In the genomic region with DNA sequence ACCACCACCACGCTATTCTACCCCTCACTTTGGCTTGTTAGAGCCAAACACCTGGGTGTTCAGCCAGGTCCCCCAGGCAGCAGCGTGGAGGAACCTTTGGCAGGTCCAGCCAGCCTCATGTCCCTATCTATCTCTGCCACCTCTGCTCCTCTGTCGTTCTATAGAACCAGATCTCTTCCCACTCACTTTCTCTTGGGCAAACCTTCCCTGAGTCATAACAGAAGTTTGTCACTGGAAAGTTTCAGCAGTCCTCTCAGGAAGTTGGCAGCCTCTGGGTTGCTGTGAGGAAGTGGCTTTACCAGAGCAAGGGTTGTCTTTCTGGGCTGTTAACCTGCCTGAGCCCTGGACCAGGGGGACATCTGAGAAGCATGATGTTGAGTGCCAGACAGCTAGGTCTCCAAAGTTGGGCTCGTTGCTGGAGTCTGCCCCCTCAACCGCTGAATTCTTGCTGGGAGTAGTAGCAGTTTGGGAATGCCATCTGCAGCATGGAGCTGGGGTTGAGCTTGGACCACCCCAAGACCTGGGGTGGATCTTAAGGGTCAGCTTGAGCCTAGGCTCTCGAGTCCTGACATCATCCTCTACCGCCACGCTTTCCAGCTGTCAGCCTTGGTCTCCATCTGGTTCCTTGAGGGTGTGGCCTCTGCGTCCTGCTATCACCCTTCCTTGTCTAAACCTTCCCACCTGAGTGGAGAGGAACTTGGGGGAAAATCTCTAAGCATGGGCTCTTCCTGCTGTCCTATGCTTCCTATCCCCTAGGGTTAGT, we compare ENCODE assay signal across 8 cellular contexts. TPM values are rescaled to one million over a fixed set of nuclear protein-coding genes. Genes with fewer than 3 reads are reported as not detected.
DNase-seq lines count a peak whose midpoint lies in the region; ATAC-seq, FAIRE-seq and TF ChIP-seq lines count a peak whose summit lies in the region.

No MANE protein-coding gene starts in this region.

- no peak overlapping the region; the same call in 1 of the 2 replicates for H2AFZ ChIP-seq in OCI-LY7 (ENCODE audit: low read length)
- H2AFZ ChIP-seq in GM12878 (ENCODE audit: control insufficient read depth, low read depth, low read length): peak overlapping the region; percentile 92

- H3K4me1 ChIP-seq in OCI-LY7 (ENCODE audit: insufficient read depth, low read length, poor library complexity, severe bottlenecking) (peaks cover 30% of the 10 kb centered on the region), GM12878 (ENCODE audit: control insufficient read depth, insufficient read depth, low read length) (peaks cover 46% of the 10 kb centered on the region)

- H3K36me3 ChIP-seq in OCI-LY7 (ENCODE audit: insufficient read depth, low read length) (peaks cover 74% of the 10 kb centered on the region), GM12878 (ENCODE audit: control insufficient read depth in 2 of 2, insufficient read depth in 2 of 2, low read length in 1 of 2) (peaks cover 14 to 17% of the 10 kb centered on the region in 2 experiments)

- RAD21 ChIA-PET in GM12878 (lab: Charles Lee; ENCODE audit: unreplicated experiment): interaction anchor here (0.5 to 8.9 kb wide), 7 partner anchors 9 to 138 kb away, joined by 3 to 113 read pairs (median 4); partner anchors contain the start of genes CD52 and ZNF593

- no TSS peak for BruUV-seq in OCI-LY7 (replicated peaks; lab: Mats Ljungman, UMichigan)
- TSS peak; percentile 74 for BruUV-seq in GM12878 (replicated peaks; lab: Mats Ljungman, UMichigan)

- FAIRE-seq in GM12878 (lab: Jason Lieb, UNC) (no peak), HTR-8/SVneo (lab: Jason Lieb, UNC) (no peak)

- H3K4me3 ChIP-seq in OCI-LY7 (ENCODE audit: low read depth, low read length, poor library complexity, severe bottlenecking) (peak overlapping the region; percentile 69), GM12878 (peak overlapping the region; percentile 74)

- no peak for TF ChIP-seq CTCF in OCI-LY7 (conservative IDR thresholded peaks at IDR 0.05; ENCODE audit: low read length)
- no peak for TF ChIP-seq CTCF in GM12878 (IDR thresholded peaks at IDR 0.05 in 2 of 3, conservative IDR thresholded peaks at IDR 0.05 in 1 of 3; ENCODE audit: control insufficient read depth in 2 of 3, extremely low read depth in 1 of 3, insufficient read depth in 1 of 3, low read depth in 3 of 3, low read length in 3 of 3)

- H3K27ac Mint-ChIP-seq in stimulated activated naive CD8-positive, alpha-beta T cell treated with anti-CD3 and anti-CD28 coated beads, Interleukin-15, amount 100 ng/mL, for 72 hours: peak overlapping the region; percentile 37 to 80

- H4K20me1 ChIP-seq in OCI-LY7 (ENCODE audit: insufficient read depth, low read length) (no peaks in the 10 kb centered on the region), GM12878 (ENCODE audit: control insufficient read depth, insufficient read depth) (no peaks in the 10 kb centered on the region)

- H3K9me3 Mint-ChIP-seq in stimulated activated naive CD8-positive, alpha-beta T cell treated with anti-CD3 and anti-CD28 coated beads, Interleukin-15, amount 100 ng/mL, for 72 hours: no peaks in the 10 kb centered on the region

- no peak for TF ChIP-seq EP300 in GM12878 (IDR thresholded peaks at IDR 0.05; ENCODE audit: borderline replicate concordance in 1 of 2, control insufficient read depth in 1 of 2, low read depth in 2 of 2, low read length in 2 of 2)

- TF ChIP-seq RAD21 in GM12878 (IDR thresholded peaks at IDR 0.05; ENCODE audit: insufficient read depth, low read depth, low read length): no peak

- H3K79me2 ChIP-seq in OCI-LY7 (ENCODE audit: insufficient read depth, low read depth, low read length): no peaks in the 10 kb centered on the region
- H3K79me2 ChIP-seq in GM12878 (ENCODE audit: control insufficient read depth, insufficient read depth, low read length): peaks cover 26% of the 10 kb centered on the region

- H3K4me1 Mint-ChIP-seq in stimulated activated naive CD8-positive, alpha-beta T cell treated with anti-CD3 and anti-CD28 coated beads, Interleukin-15, amount 100 ng/mL, for 72 hours: peaks cover 93% of the 10 kb centered on the region

- intact Hi-C loops in Right ventricle myocardium superior (cut with DNase I) (no loop called here), cardiac septum (cut with DNase I) (no loop called here), OCI-LY7 (cut with micrococcal nuclease; ENCODE audit: unreplicated experiment) (no loop called here), GM12878 (cut with micrococcal nuclease; ENCODE audit: unreplicated experiment) (no loop called here)

- SMC1A ChIA-PET in GM12878 (lab: Charles Lee; ENCODE audit: uncharacterized antibody, unreplicated experiment): interaction anchor here (0.6 to 9.1 kb wide), 8 partner anchors 10 to 243 kb away, joined by 3 to 119 read pairs (median 4); partner anchors contain the start of genes CD52 and ZNF593OS

- in situ Hi-C loops in GM12878 (cut with MboI): no loop called here

- H3K4me2 ChIP-seq in OCI-LY7 (ENCODE audit: low read length) (peak overlapping the region; percentile 94), GM12878 (ENCODE audit: control insufficient read depth, insufficient read depth) (peak overlapping the region; percentile 98)

- ATAC-seq in Right ventricle myocardium superior (ENCODE audit: poor library complexity) (peak; percentile 5), GM12878 (no peak)
- no peak for ATAC-seq in stimulated activated naive CD8-positive, alpha-beta T cell treated with anti-CD3 and anti-CD28 coated beads, Interleukin-15, amount 100 ng/mL, for 72 hours

- peak overlapping the region; percentile 91 for H3K9ac ChIP-seq in GM12878 (ENCODE audit: control insufficient read depth, insufficient read depth, low read length)

- WGBS in GM12878 (ENCODE audit: insufficient coverage, insufficient replicate concordance, low lambda C conversion rate, missing lambda C conversion rate): 45% methylated on average over 9 of the region's 9 CpGs

- POLR2A ChIA-PET in OCI-LY7 (lab: Charles Lee) (interaction anchor here (0.7 kb wide), 1 partner anchor 99 kb away, joined by 3 read pairs; no protein-coding TSS in a partner anchor), GM12878 (lab: Charles Lee) (interaction anchor here (1.4 to 3.5 kb wide), 3 partner anchors 10 to 99 kb away, joined by 5 to 31 read pairs (median 10); partner anchors contain the start of gene CD52)

- TF ChIP-seq POLR2A in GM12878 (IDR thresholded peaks at IDR 0.05; ENCODE audit: low read depth, low read length): no peak

- H3K27me3 ChIP-seq in GM12878 (replicated peaks in 1 of 2; ENCODE audit: control insufficient read depth in 2 of 2, insufficient read depth in 2 of 2, low read length in 1 of 2): no peaks in the 10 kb centered on the region

- DNase-seq in Right ventricle myocardium superior (no peak), cardiac septum (ENCODE audit: low spot score) (no peak), OCI-LY7 (ENCODE audit: low spot score) (peak; percentile 33), GM12878 (ENCODE audit: low read depth, low spot score) (no peak), kidney glomerular epithelial cell (lab: John Stamatoyannopoulos, UW) (peak; percentile 25), HTR-8/SVneo (ENCODE audit: insufficient read length, low spot score) (no peak), inferior parietal cortex (ENCODE audit: extremely low spot score) (no peak)
- peak in 1 of 2 donors; percentile 45 for DNase-seq in stimulated activated naive CD8-positive, alpha-beta T cell treated with anti-CD3 and anti-CD28 coated beads, Interleukin-15, amount 100 ng/mL, for 72 hours

- peak overlapping the region; percentile 63 for H3K27ac ChIP-seq in OCI-LY7 (ENCODE audit: low read depth, low read length, poor library complexity, severe bottlenecking)
- H3K27ac ChIP-seq in GM12878 (ENCODE audit: control insufficient read depth, insufficient read depth): peak overlapping the region; percentile 87

- no peaks in the 10 kb centered on the region for H3K9me2 ChIP-seq in OCI-LY7 (ENCODE audit: insufficient read depth, low read length)

- peak overlapping the region; percentile 75 to 91 for H3K4me3 Mint-ChIP-seq in stimulated activated naive CD8-positive, alpha-beta T cell treated with anti-CD3 and anti-CD28 coated beads, Interleukin-15, amount 100 ng/mL, for 72 hours

- H3K9me3 ChIP-seq in OCI-LY7 (ENCODE audit: low read length): no peaks in the 10 kb centered on the region
- H3K9me3 ChIP-seq in GM12878 (replicated peaks; ENCODE audit: control insufficient read depth, insufficient read depth, low read length): no peaks in the 10 kb centered on the region

- CTCF ChIA-PET in OCI-LY7 (lab: Charles Lee; ENCODE audit: unreplicated experiment): interaction anchor here (1.0 kb wide), 1 partner anchor 10 kb away, joined by 5 read pairs; no protein-coding TSS in a partner anchor
- CTCF ChIA-PET in GM12878 (lab: Yijun Ruan, JAX): interaction anchor here (0.6 to 18.0 kb wide), 13 partner anchors 10 to 161 kb away, joined by 3 to 879 read pairs (median 5); partner anchors contain the start of genes CD52, CEP85 and ZNF593

- H3K27me3 Mint-ChIP-seq in stimulated activated naive CD8-positive, alpha-beta T cell treated with anti-CD3 and anti-CD28 coated beads, Interleukin-15, amount 100 ng/mL, for 72 hours: no peaks in the 10 kb centered on the region

RNA-seq across cellular contexts. Expression of gene SH3BGRL3, which starts 0.9 kb away (rescaled TPM):
- total RNA-seq in Right ventricle myocardium superior (33.9 TPM), cardiac septum (55.0 TPM), OCI-LY7 (2022) (58.6 and 60.9 TPM in 2 replicates), GM12878 (2014; rRNA removed) (42.6 and 52.9 TPM in 2 replicates), GM12878 (2014; rRNA removed; fragmentation: Illumina TruSeq; extraction: Trizol) (45.9 and 46.9 TPM in 2 replicates), GM12878 (2021) (111 and 116 TPM in 2 replicates)
- 18.6 and 25.3 TPM in 2 replicates for total RNA-seq in OCI-LY7 (2014; rRNA removed; shearing (Covaris generic))
- 9.0 and 9.9 TPM in 2 replicates for total RNA-seq in GM12878 (2013; cell fraction: nucleolus; rRNA removed)
- 29.9 TPM for polyA plus RNA-seq in GM12878 (2011; ENCODE audit: low read depth)
- polyA plus RNA-seq in GM12878 (2011; rRNA removed) (26.3 and 39.7 TPM in 2 replicates), GM12878 (2014; fragmentation: Illumina TruSeq; extraction: Trizol) (95.2 and 135 TPM in 2 replicates), GM12878 (2014; fragmentation: Nextera tagmentation; extraction: Ambion mirVana) (100 to 1,000 TPM; 121 to 129 TPM), GM12878 (2014; rRNA removed) (42.3 and 57.1 TPM in 2 replicates), GM12878 (2016; fragmentation: Nextera tagmentation; extraction: Ambion mirVana) (100 to 1,000 TPM; 344 to 390 TPM)
- 57.0 and 59.2 TPM in 2 replicates for polyA plus RNA-seq in GM12878 (2011; cell fraction: cytosol; rRNA removed)
- 25.2 and 28.2 TPM in 2 replicates for polyA plus RNA-seq in GM12878 (2011; cell fraction: nucleus; rRNA removed)
- polyA plus RNA-seq in GM12878 (2012): 86.2 and 109 TPM in 2 replicates
- 52.7 and 67.7 TPM in 2 replicates for polyA minus RNA-seq in GM12878 (2011; rRNA and poly(A)+ RNA removed)
- polyA minus RNA-seq in GM12878 (2011; cell fraction: cytosol; rRNA and poly(A)+ RNA removed): 38.8 and 41.6 TPM in 2 replicates
- 19.5 and 27.3 TPM in 2 replicates for polyA minus RNA-seq in GM12878 (2011; cell fraction: nucleus; rRNA and poly(A)+ RNA removed)

RNA-seq across cellular contexts. Expression of gene UBXN11, which starts 27.4 kb away (rescaled TPM):
- total RNA-seq in Right ventricle myocardium superior: 8.3 TPM
- total RNA-seq in cardiac septum: 8.3 TPM
- 74.2 and 75.8 TPM in 2 replicates for total RNA-seq in OCI-LY7 (2014; rRNA removed; shearing (Covaris generic))
- total RNA-seq in OCI-LY7 (2022): 98.6 and 111 TPM in 2 replicates
- 18.9 and 19.6 TPM in 2 replicates for total RNA-seq in GM12878 (2013; cell fraction: nucleolus; rRNA removed)
- total RNA-seq in GM12878 (2014; rRNA removed): 8.1 and 8.5 TPM in 2 replicates
- 5.7 and 6.2 TPM in 2 replicates for total RNA-seq in GM12878 (2014; rRNA removed; fragmentation: Illumina TruSeq; extraction: Trizol)
- 16.8 and 19.3 TPM in 2 replicates for total RNA-seq in GM12878 (2021)
- polyA plus RNA-seq in GM12878 (2011; ENCODE audit: low read depth): 5.8 TPM
- 7.6 and 10.8 TPM in 2 replicates for polyA plus RNA-seq in GM12878 (2011; rRNA removed)
- 13.3 and 16.3 TPM in 2 replicates for polyA plus RNA-seq in GM12878 (2011; cell fraction: cytosol; rRNA removed)
- 80.9 and 89.2 TPM in 2 replicates for polyA plus RNA-seq in GM12878 (2011; cell fraction: nucleus; rRNA removed)
- polyA plus RNA-seq in GM12878 (2012): 10.6 and 12.1 TPM in 2 replicates
- polyA plus RNA-seq in GM12878 (2014; fragmentation: Illumina TruSeq; extraction: Trizol): 3.5 and 8.1 TPM in 2 replicates
- polyA plus RNA-seq in GM12878 (2014; fragmentation: Nextera tagmentation; extraction: Ambion mirVana): 1 to 10 TPM in 1 of 2 experiments, under 1 TPM in 1; 0.32 to 1.2 TPM
- polyA plus RNA-seq in GM12878 (2014; rRNA removed): 24.3 and 26.5 TPM in 2 replicates
- 10 to 100 TPM; 27.7 to 34.4 TPM for polyA plus RNA-seq in GM12878 (2016; fragmentation: Nextera tagmentation; extraction: Ambion mirVana)
- polyA minus RNA-seq in GM12878 (2011; rRNA and poly(A)+ RNA removed): 7.2 and 7.5 TPM in 2 replicates
- 3.2 and 3.9 TPM in 2 replicates for polyA minus RNA-seq in GM12878 (2011; cell fraction: cytosol; rRNA and poly(A)+ RNA removed)
- polyA minus RNA-seq in GM12878 (2011; cell fraction: nucleus; rRNA and poly(A)+ RNA removed): 11.2 and 14.9 TPM in 2 replicates

RNA-seq across cellular contexts. Expression of gene CD52, which starts 38.7 kb away (rescaled TPM):
- total RNA-seq in Right ventricle myocardium superior: 4.4 TPM
- total RNA-seq in cardiac septum: 4.6 TPM
- 409 and 470 TPM in 2 replicates for total RNA-seq in OCI-LY7 (2014; rRNA removed; shearing (Covaris generic))
- 677 and 769 TPM in 2 replicates for total RNA-seq in OCI-LY7 (2022)
- 30.6 and 34.5 TPM in 2 replicates for total RNA-seq in GM12878 (2013; cell fraction: nucleolus; rRNA removed)
- total RNA-seq in GM12878 (2014; rRNA removed): 237 and 262 TPM in 2 replicates
- 637 and 673 TPM in 2 replicates for total RNA-seq in GM12878 (2014; rRNA removed; fragmentation: Illumina TruSeq; extraction: Trizol)
- total RNA-seq in GM12878 (2021): 291 and 301 TPM in 2 replicates
- 736 TPM for polyA plus RNA-seq in GM12878 (2011; ENCODE audit: low read depth)
- polyA plus RNA-seq in GM12878 (2011; rRNA removed): 453 and 508 TPM in 2 replicates
- polyA plus RNA-seq in GM12878 (2011; cell fraction: cytosol; rRNA removed): 356 and 918 TPM in 2 replicates
- polyA plus RNA-seq in GM12878 (2011; cell fraction: nucleus; rRNA removed): 146 and 442 TPM in 2 replicates
- 451 and 734 TPM in 2 replicates for polyA plus RNA-seq in GM12878 (2012)
- 882 and 1,118 TPM in 2 replicates for polyA plus RNA-seq in GM12878 (2014; fragmentation: Illumina TruSeq; extraction: Trizol)
- 1,000 to 10,000 TPM; 2,664 to 2,736 TPM for polyA plus RNA-seq in GM12878 (2014; fragmentation: Nextera tagmentation; extraction: Ambion mirVana)
- 488 and 610 TPM in 2 replicates for polyA plus RNA-seq in GM12878 (2014; rRNA removed)
- polyA plus RNA-seq in GM12878 (2016; fragmentation: Nextera tagmentation; extraction: Ambion mirVana): 100 to 1,000 TPM; 382 to 390 TPM
- 113 and 183 TPM in 2 replicates for polyA minus RNA-seq in GM12878 (2011; rRNA and poly(A)+ RNA removed)
- 30.9 and 34.6 TPM in 2 replicates for polyA minus RNA-seq in GM12878 (2011; cell fraction: cytosol; rRNA and poly(A)+ RNA removed)
- 33.2 and 36.3 TPM in 2 replicates for polyA minus RNA-seq in GM12878 (2011; cell fraction: nucleus; rRNA and poly(A)+ RNA removed)

RNA-seq across cellular contexts. Expression of gene CEP85, which starts 45.0 kb away (rescaled TPM):
- total RNA-seq in Right ventricle myocardium superior (82.5 TPM), cardiac septum (25.8 TPM), OCI-LY7 (2022) (47.1 and 53.6 TPM in 2 replicates), GM12878 (2014; rRNA removed) (22.1 and 22.2 TPM in 2 replicates), GM12878 (2014; rRNA removed; fragmentation: Illumina TruSeq; extraction: Trizol) (22.2 and 22.8 TPM in 2 replicates), GM12878 (2021) (17.9 and 20.9 TPM in 2 replicates)
- 46.4 and 55.2 TPM in 2 replicates for total RNA-seq in OCI-LY7 (2014; rRNA removed; shearing (Covaris generic))
- 36.6 and 44.3 TPM in 2 replicates for total RNA-seq in GM12878 (2013; cell fraction: nucleolus; rRNA removed)
- 5.5 TPM for polyA plus RNA-seq in GM12878 (2011; ENCODE audit: low read depth)
- polyA plus RNA-seq in GM12878 (2011; rRNA removed) (22.9 and 26.8 TPM in 2 replicates), GM12878 (2014; fragmentation: Illumina TruSeq; extraction: Trizol) (20.4 and 24.5 TPM in 2 replicates), GM12878 (2014; fragmentation: Nextera tagmentation; extraction: Ambion mirVana) (1 to 10 TPM; 8.4 to 8.6 TPM), GM12878 (2014; rRNA removed) (23.5 and 25.7 TPM in 2 replicates), GM12878 (2016; fragmentation: Nextera tagmentation; extraction: Ambion mirVana) (10 to 100 TPM; 17.5 to 19.6 TPM)
- 21.4 and 25.6 TPM in 2 replicates for polyA plus RNA-seq in GM12878 (2011; cell fraction: cytosol; rRNA removed)
- 60.9 and 63.0 TPM in 2 replicates for polyA plus RNA-seq in GM12878 (2011; cell fraction: nucleus; rRNA removed)
- polyA plus RNA-seq in GM12878 (2012): 7.1 and 10.8 TPM in 2 replicates
- polyA minus RNA-seq in GM12878 (2011; rRNA and poly(A)+ RNA removed): 26.6 and 31.3 TPM in 2 replicates
- 6.5 and 6.7 TPM in 2 replicates for polyA minus RNA-seq in GM12878 (2011; cell fraction: cytosol; rRNA and poly(A)+ RNA removed)
- 21.0 and 25.4 TPM in 2 replicates for polyA minus RNA-seq in GM12878 (2011; cell fraction: nucleus; rRNA and poly(A)+ RNA removed)

Comparison
In these comparisons a context has a peak if more than half of its experiments do, and no peak if none do; other contexts are left out.
1. DNase-seq: peak in OCI-LY7 (single experiment) and kidney glomerular epithelial cell (single experiment); none in Right ventricle myocardium superior (single experiment), cardiac septum (single experiment), GM12878 (single experiment), HTR-8/SVneo (single experiment) and inferior parietal cortex (single experiment).